Comparison of ENCODE assay signal across 8 cellular contexts in the genomic region with DNA sequence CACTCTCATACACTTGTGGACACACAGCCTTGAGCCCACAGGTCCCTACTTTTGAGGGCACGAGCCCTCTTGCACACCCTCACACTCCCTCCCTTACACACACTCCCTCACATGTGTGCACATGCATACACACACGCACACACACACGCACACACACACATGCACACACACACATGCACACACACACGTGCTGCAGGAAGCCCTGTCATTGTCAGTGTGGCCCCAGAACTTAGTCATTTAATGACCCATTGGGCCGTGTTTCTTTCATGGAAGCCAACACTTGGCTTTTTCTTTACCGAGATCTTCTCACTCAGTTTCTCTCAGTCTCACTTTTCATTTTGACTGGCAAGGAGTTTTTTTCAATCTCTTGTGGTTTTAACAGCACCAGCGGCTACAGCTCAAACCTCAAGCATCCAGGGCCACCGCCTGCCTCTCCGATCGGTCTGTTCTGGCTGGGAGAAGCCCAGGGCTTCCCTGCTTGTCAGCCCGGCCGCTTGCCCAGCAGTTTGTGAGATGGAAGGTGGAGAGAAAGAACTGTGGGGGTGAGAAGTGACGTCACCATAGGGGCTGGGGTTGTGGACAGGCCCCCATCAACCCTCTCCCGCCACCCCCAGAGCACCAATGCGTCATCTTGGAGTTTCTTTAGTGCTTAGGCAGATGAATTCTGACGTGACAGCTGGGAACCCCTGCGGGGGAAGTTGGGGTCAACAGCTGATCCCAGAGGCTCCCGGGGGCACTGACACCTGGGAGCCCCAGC. TPM values are rescaled to one million over a fixed set of nuclear protein-coding genes. Genes with fewer than 3 reads are reported as not detected.
DNase-seq lines count a peak whose midpoint lies in the region; ATAC-seq and FAIRE-seq lines count a peak whose summit lies in the region.

No MANE protein-coding gene starts in this region.

- FAIRE-seq in RCC 7860 (lab: Jason Lieb, UNC), result no peak

- peak; percentile 52 for ATAC-seq in GM18502 (IDR thresholded peaks at IDR 0.05; ENCODE audit: poor library complexity, unreplicated experiment)
- ATAC-seq in HG02759 (IDR thresholded peaks at IDR 0.05; ENCODE audit: unreplicated experiment), result peak; percentile 49

- peak; percentile 80 for DNase-seq in activated CD4-positive, alpha-beta T cell treated with anti-CD3 and anti-CD28 coated beads for 48 hours
- DNase-seq in non-pigmented ciliary epithelial cell (ENCODE audit: low read depth), result peak; percentile 19
- no peak for DNase-seq in germinal center (ENCODE audit: low spot score)
- no peak for DNase-seq in NCI-H524 treated with DMSO at 0.1 percent for 48 hours (lab: John Stamatoyannopoulos, UW)
- no peak for DNase-seq in RCC 7860 (ENCODE audit: low spot score)
- no peak for DNase-seq in mesenteric fat pad (ENCODE audit: low spot score)

RNA-seq across cellular contexts. Expression of a gene that starts 15.8 kb away (rescaled TPM):
- 2.1 TPM for total RNA-seq in mesenteric fat pad

RNA-seq across cellular contexts. Expression of a gene that starts 28.0 kb away (rescaled TPM):
- 35.7 TPM for total RNA-seq in mesenteric fat pad

Comparison
In these comparisons a context has a peak if more than half of its experiments do, and no peak if none do; other contexts are left out.
1. DNase-seq: peak in activated CD4-positive, alpha-beta T cell treated with anti-CD3 and anti-CD28 coated beads for 48 hours (single experiment) and non-pigmented ciliary epithelial cell (single experiment); none in germinal center (single experiment), NCI-H524 treated with DMSO at 0.1 percent for 48 hours (single experiment), RCC 7860 (single experiment) and mesenteric fat pad (single experiment).